8 cellular contexts compared by ENCODE assay signal in the genomic region with DNA sequence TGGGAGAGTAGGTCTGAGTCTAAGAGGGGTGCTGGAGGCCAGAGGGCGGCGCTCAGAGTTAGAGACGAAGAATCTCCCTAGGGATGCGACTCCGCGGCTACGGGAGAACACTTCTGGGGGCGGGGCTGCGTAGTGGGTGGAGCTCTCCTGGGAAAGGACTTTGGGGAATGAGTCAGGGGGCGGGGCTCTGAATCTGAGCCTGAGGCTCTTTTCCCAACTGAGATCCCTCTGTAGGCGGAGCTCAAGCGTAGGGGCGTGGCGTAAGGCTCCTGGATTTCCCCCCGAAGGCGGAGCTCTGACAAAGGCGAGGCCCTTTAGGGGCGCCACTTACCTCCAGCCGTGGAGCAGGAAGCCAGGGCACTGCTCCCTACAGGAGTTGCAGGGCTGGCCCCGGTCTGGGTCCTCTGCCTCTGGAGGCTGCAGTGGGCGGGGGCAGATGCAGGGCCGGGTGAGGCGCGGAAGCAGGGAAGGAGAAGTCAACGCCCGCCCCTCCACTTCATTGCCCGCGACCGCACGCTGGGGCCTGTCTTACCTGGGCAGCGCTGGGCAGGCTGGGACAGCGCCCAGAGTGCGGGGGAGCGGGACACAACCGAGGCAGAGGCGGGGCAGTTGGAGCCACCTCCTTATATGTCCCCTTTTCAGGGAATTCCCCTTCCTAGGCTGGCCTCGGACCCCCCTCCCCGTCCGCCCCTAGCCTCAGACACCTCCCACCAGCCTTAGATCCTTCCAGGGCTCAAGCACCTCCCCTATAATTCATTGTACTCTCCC. TPM values are rescaled to one million over a fixed set of nuclear protein-coding genes. Genes with fewer than 3 reads are reported as not detected.
A peak's percentile ranks its signal among the peaks of the same experiment; 100 is the strongest.
DNase-seq lines count a peak whose midpoint lies in the region; ATAC-seq, FAIRE-seq and TF ChIP-seq lines count a peak whose summit lies in the region.

No MANE protein-coding gene starts in this region.

- no peaks in the 10 kb centered on the region for H3K27me3 Mint-ChIP-seq in stimulated activated naive B cell treated with anti-CD40 and anti-IgM and Interleukin-4, amounts not matched to agents 10 μg/mL and 1 μg/mL and 100 μg/mL, for 72 hours

- peak; percentile 70 for DNase-seq in 8988T
- peak; percentile 58 for DNase-seq in GM12865 (ENCODE audit: low read depth)
- DNase-seq in SJCRH30 = peak; percentile 31 to 35
- peak; percentile 94 to 96 for DNase-seq in left colon
- DNase-seq in stimulated activated naive B cell treated with anti-CD40 and anti-IgM and Interleukin-4, amounts not matched to agents 10 μg/mL and 1 μg/mL and 100 μg/mL, for 72 hours = no peak
- DNase-seq in SK-N-SH = no peak

- WGBS in SK-N-SH (ENCODE audit: low lambda C conversion rate) = 73% methylated on average over 22 of the region's 39 CpGs

- H4K20me1 ChIP-seq in SK-N-SH (ENCODE audit: insufficient read depth) = no peaks in the 10 kb centered on the region

- FAIRE-seq in colon (lab: Jason Lieb, UNC) = peak; percentile 88

- H3K36me3 Mint-ChIP-seq in stimulated activated naive B cell treated with anti-CD40 and anti-IgM and Interleukin-4, amounts not matched to agents 10 μg/mL and 1 μg/mL and 100 μg/mL, for 72 hours = peaks cover 16 to 20% of the 10 kb centered on the region in 2 donors

- H3K36me3 ChIP-seq in HUES6 (ENCODE audit: control insufficient read depth, insufficient read depth, low read length) = peaks cover 27% of the 10 kb centered on the region
- H3K36me3 ChIP-seq in SJCRH30 = no peaks in the 10 kb centered on the region
- H3K36me3 ChIP-seq in SK-N-SH (replicated peaks in 1 of 2; ENCODE audit: control insufficient read depth in 1 of 2, insufficient read depth in 2 of 2, low read length in 1 of 2) = no peaks in the 10 kb centered on the region

- CTCF ChIA-PET in SK-N-SH (lab: Yijun Ruan, JAX) = no interaction called here

- peak; percentile 81 for ATAC-seq in left colon
- ATAC-seq in stimulated activated naive B cell treated with anti-CD40 and anti-IgM and Interleukin-4, amounts not matched to agents 10 μg/mL and 1 μg/mL and 100 μg/mL, for 72 hours (replicated peaks) = peak; percentile 61 to 66

- TF ChIP-seq RAD21 in SK-N-SH (IDR thresholded peaks at IDR 0.05; ENCODE audit: low read length) = no peak

- no peak overlapping the region for H3K4me2 ChIP-seq in SK-N-SH

- no peaks in the 10 kb centered on the region for H3K27me3 ChIP-seq in HUES6 (ENCODE audit: control insufficient read depth, insufficient read depth, low read length)
- no peaks in the 10 kb centered on the region for H3K27me3 ChIP-seq in SJCRH30
- peaks cover 5% of the 10 kb centered on the region; the same call in 1 of the 2 replicates for H3K27me3 ChIP-seq in SK-N-SH (ENCODE audit: insufficient read depth)

- no peaks in the 10 kb centered on the region for H3K9me2 ChIP-seq in SK-N-SH

- H3K27ac ChIP-seq in HUES6 (ENCODE audit: low read depth, low read length) = no peak overlapping the region; the same call in 1 of the 2 replicates
- H3K27ac ChIP-seq in SJCRH30 = no peak overlapping the region
- H3K27ac ChIP-seq in SK-N-SH (ENCODE audit: low read depth in 2 of 2, low read length in 1 of 2) = no peak overlapping the region

- no peaks in the 10 kb centered on the region for H3F3A ChIP-seq in SK-N-SH (replicated peaks; ENCODE audit: insufficient read depth)

- H3K9ac ChIP-seq in HUES6 (ENCODE audit: low read length) = no peak overlapping the region
- H3K9ac ChIP-seq in SK-N-SH = no peak overlapping the region

- H3K9me3 Mint-ChIP-seq in stimulated activated naive B cell treated with anti-CD40 and anti-IgM and Interleukin-4, amounts not matched to agents 10 μg/mL and 1 μg/mL and 100 μg/mL, for 72 hours = no peaks in the 10 kb centered on the region

- TF ChIP-seq EP300 in SK-N-SH (IDR thresholded peaks at IDR 0.05; ENCODE audit: borderline replicate concordance in 1 of 2, low read depth in 1 of 2, low read length in 1 of 2) = no peak

- H3K9me3 ChIP-seq in HUES6 (ENCODE audit: control insufficient read depth, insufficient read depth, low read depth, low read length) = peaks cover 11% of the 10 kb centered on the region; the same call in 1 of the 2 replicates
- no peaks in the 10 kb centered on the region for H3K9me3 ChIP-seq in SJCRH30 (replicated peaks)
- H3K9me3 ChIP-seq in SK-N-SH = no peaks in the 10 kb centered on the region

- H2AFZ ChIP-seq in SK-N-SH (ENCODE audit: low read depth) = no peak overlapping the region

- peak overlapping the region; percentile 80 to 82 for H3K4me3 Mint-ChIP-seq in stimulated activated naive B cell treated with anti-CD40 and anti-IgM and Interleukin-4, amounts not matched to agents 10 μg/mL and 1 μg/mL and 100 μg/mL, for 72 hours

- peaks cover 13 to 27% of the 10 kb centered on the region in 2 donors for H3K4me1 Mint-ChIP-seq in stimulated activated naive B cell treated with anti-CD40 and anti-IgM and Interleukin-4, amounts not matched to agents 10 μg/mL and 1 μg/mL and 100 μg/mL, for 72 hours

- H3K27ac Mint-ChIP-seq in stimulated activated naive B cell treated with anti-CD40 and anti-IgM and Interleukin-4, amounts not matched to agents 10 μg/mL and 1 μg/mL and 100 μg/mL, for 72 hours = peak overlapping the region; percentile 84

- POLR2A ChIA-PET in SK-N-SH (lab: Yijun Ruan, JAX) = no interaction called here

- H3K4me1 ChIP-seq in HUES6 (ENCODE audit: control insufficient read depth, insufficient read depth, low read length) (peaks cover 11% of the 10 kb centered on the region; the same call in 1 of the 2 replicates), SJCRH30 (no peaks in the 10 kb centered on the region), SK-N-SH (ENCODE audit: control insufficient read depth in 1 of 2, insufficient read depth in 2 of 2, low read depth in 1 of 2, low read length in 1 of 2) (no peaks in the 10 kb centered on the region)

- no peaks in the 10 kb centered on the region for H3K79me2 ChIP-seq in SK-N-SH (ENCODE audit: insufficient read depth)

- intact Hi-C loops in left colon (cut with DNase I, micrococcal nuclease) = no loop called here

- H3K4me3 ChIP-seq in GM12865 (ENCODE audit: low read depth, low read length) (peak overlapping the region; percentile 92), HUES6 (ENCODE audit: low read depth, low read length) (peak overlapping the region; percentile 78), SJCRH30 (no peak overlapping the region), SK-N-SH (ENCODE audit: low read depth in 2 of 2, low read length in 1 of 2) (no peak overlapping the region)

- TF ChIP-seq CTCF in GM12865 (IDR thresholded peaks at IDR 0.05; ENCODE audit: insufficient read depth, low read depth, low read length, missing control alignments) (no peak), SK-N-SH (IDR thresholded peaks at IDR 0.05) (no peak)

TF ChIP-seq in SK-N-SH, 30 proteins besides CTCF, POLR2A, EP300 and RAD21 (continues in another document):
- TF ChIP-seq SMC3 (IDR thresholded peaks at IDR 0.05; ENCODE audit: low read depth, low read length) = no peak
- TF ChIP-seq, protein P1, sequence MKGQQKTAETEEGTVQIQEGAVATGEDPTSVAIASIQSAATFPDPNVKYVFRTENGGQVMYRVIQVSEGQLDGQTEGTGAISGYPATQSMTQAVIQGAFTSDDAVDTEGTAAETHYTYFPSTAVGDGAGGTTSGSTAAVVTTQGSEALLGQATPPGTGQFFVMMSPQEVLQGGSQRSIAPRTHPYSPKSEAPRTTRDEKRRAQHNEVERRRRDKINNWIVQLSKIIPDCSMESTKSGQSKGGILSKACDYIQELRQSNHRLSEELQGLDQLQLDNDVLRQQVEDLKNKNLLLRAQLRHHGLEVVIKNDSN (IDR thresholded peaks at IDR 0.05; ENCODE audit: borderline replicate concordance, low read depth) = no peak
- TF ChIP-seq FOSL2 (IDR thresholded peaks at IDR 0.05; ENCODE audit: borderline replicate concordance, low read depth) = no peak
- no peak for TF ChIP-seq GATA2 (CRISPR knock-in tag; IDR thresholded peaks at IDR 0.05)
- no peak for TF ChIP-seq GABPA (IDR thresholded peaks at IDR 0.05; ENCODE audit: low read depth)
- TF ChIP-seq RXRA (IDR thresholded peaks at IDR 0.05; ENCODE audit: borderline replicate concordance, low read depth) = no peak
- TF ChIP-seq, protein P2, sequence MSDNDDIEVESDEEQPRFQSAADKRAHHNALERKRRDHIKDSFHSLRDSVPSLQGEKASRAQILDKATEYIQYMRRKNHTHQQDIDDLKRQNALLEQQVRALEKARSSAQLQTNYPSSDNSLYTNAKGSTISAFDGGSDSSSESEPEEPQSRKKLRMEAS (IDR thresholded peaks at IDR 0.05; ENCODE audit: low read depth) = no peak
- TF ChIP-seq JUND (IDR thresholded peaks at IDR 0.05) = no peak
- no peak for TF ChIP-seq MXI1 (IDR thresholded peaks at IDR 0.05; ENCODE audit: low read depth, low read length)

RNA-seq across cellular contexts. Expression of a gene that starts 1.7 kb away (rescaled TPM):
- total RNA-seq in SJCRH30 (2014; rRNA removed; shearing (Covaris generic)) = 3.4 TPM in 2 replicates
- total RNA-seq in left colon = 10 to 100 TPM; 11.5 to 15.1 TPM
- polyA plus RNA-seq in SK-N-SH (2012; rRNA removed) = 0.07 TPM in 1 of 2 replicates, not detected in the other
- not detected in 2 replicates for polyA plus RNA-seq in SK-N-SH (2012; cell fraction: cytosol; rRNA removed)
- polyA plus RNA-seq in SK-N-SH (2012; cell fraction: nucleus; rRNA removed) = 0.05 TPM in 1 of 2 replicates, not detected in the other

RNA-seq across cellular contexts. Expression of a gene that starts 12.8 kb away (rescaled TPM):
- 50.3 and 56.6 TPM in 2 replicates for total RNA-seq in SJCRH30 (2014; rRNA removed; shearing (Covaris generic))
- 100 to 1,000 TPM; 140 to 142 TPM for total RNA-seq in left colon
- polyA plus RNA-seq in SK-N-SH (2012; rRNA removed) = 95.7 and 146 TPM in 2 replicates
- 115 and 135 TPM in 2 replicates for polyA plus RNA-seq in SK-N-SH (2012; cell fraction: cytosol; rRNA removed)
- polyA plus RNA-seq in SK-N-SH (2012; cell fraction: nucleus; rRNA removed) = 31.3 and 37.4 TPM in 2 replicates

RNA-seq across cellular contexts. Expression of a gene that starts 15.5 kb away (rescaled TPM):
- total RNA-seq in SJCRH30 (2014; rRNA removed; shearing (Covaris generic)) = 0.10 and 0.45 TPM in 2 replicates
- 1 to 10 TPM; 4.6 to 6.9 TPM for total RNA-seq in left colon
- polyA plus RNA-seq in SK-N-SH (2012; rRNA removed) = 0.76 and 0.93 TPM in 2 replicates
- 0.90 and 1.6 TPM in 2 replicates for polyA plus RNA-seq in SK-N-SH (2012; cell fraction: cytosol; rRNA removed)
- polyA plus RNA-seq in SK-N-SH (2012; cell fraction: nucleus; rRNA removed) = 1.3 and 1.5 TPM in 2 replicates

RNA-seq across cellular contexts. Expression of a gene that starts 21.9 kb away (rescaled TPM):
- total RNA-seq in SJCRH30 (2014; rRNA removed; shearing (Covaris generic)) = 0.53 and 1.2 TPM in 2 replicates
- 10 to 100 TPM; 13.9 to 15.7 TPM for total RNA-seq in left colon
- 0.78 and 1.1 TPM in 2 replicates for polyA plus RNA-seq in SK-N-SH (2012; rRNA removed)
- polyA plus RNA-seq in SK-N-SH (2012; cell fraction: cytosol; rRNA removed) = 0.32 and 0.62 TPM in 2 replicates
- 2.6 and 3.1 TPM in 2 replicates for polyA plus RNA-seq in SK-N-SH (2012; cell fraction: nucleus; rRNA removed)

RNA-seq across cellular contexts. Expression of a gene that starts 48.7 kb away (rescaled TPM):
- total RNA-seq in SJCRH30 (2014; rRNA removed; shearing (Covaris generic)) = not detected in 2 replicates
- total RNA-seq in left colon = 1 to 10 TPM in 1 of 2 donors, under 1 TPM in 1; 0.70 to 2.0 TPM
- not detected in 2 replicates for polyA plus RNA-seq in SK-N-SH (2012; rRNA removed)
- polyA plus RNA-seq in SK-N-SH (2012; cell fraction: cytosol; rRNA removed) = not detected in 2 replicates
- polyA plus RNA-seq in SK-N-SH (2012; cell fraction: nucleus; rRNA removed) = not detected in 2 replicates

Comparison
In these comparisons a context has a peak if more than half of its experiments do, and no peak if none do; other contexts are left out.
1. DNase-seq: peak in 8988T (single experiment), GM12865 (single experiment), SJCRH30 (2 of 2) and left colon (2 of 2); none in stimulated activated naive B cell treated with anti-CD40 and anti-IgM and Interleukin-4, amounts not matched to agents 10 μg/mL and 1 μg/mL and 100 μg/mL, for 72 hours (single experiment) and SK-N-SH (single experiment).
2. H3K4me3 ChIP-seq: peak in GM12865 (single experiment) and HUES6 (single experiment); none in SJCRH30 (single experiment) and SK-N-SH (0 of 2).